8 cellular contexts compared by ENCODE assay signal in the genomic region with DNA sequence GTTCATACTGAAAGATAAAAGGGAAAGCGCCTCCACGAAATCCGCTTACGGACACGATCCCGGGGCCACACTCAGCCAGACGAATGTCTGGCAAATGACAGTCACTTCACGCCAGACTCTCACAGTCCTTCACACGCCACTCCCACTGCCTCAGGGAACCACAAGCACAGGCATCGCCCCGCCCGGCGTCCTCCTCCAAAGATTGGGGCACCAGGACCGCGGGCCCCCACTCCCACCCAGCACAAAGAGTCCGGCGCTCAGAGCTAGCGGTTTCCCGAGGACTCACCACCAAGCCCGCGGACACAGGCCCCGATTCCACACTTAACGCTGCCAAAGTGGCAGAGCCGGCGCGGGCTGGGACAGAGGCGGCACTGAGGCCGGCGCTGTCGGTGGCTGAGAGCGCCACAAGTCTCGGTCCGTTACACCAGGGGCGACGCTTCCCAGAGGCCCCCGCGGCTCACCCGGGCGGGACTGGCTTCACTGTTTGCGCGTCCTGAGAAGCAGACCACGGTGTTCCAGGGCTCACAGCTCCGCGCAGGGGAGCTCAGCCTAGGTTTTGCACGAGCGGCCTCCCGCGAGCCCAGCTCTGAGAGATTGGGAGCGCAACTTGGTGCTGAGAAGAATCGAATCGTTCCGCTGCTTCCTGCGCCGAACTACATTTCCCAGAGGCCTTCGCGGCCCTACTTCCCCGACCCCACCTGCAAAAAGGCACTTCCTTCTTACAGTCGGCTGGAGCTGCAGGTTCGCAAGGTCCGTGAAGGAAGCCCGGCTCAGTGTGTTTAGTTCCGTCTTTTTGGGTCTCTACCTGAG. TPM values are rescaled to one million over a fixed set of nuclear protein-coding genes. Genes with fewer than 3 reads are reported as not detected.
DNase-seq lines count a peak whose midpoint lies in the region; ATAC-seq, FAIRE-seq and TF ChIP-seq lines count a peak whose summit lies in the region.

ZNF569 (minus strand) TSS at position 647 of the 810 bp plus-strand sequence. CDS start 22,523 bp downstream, outside the sequence.

- H3K9me3 ChIP-seq in BE2C: 0 out of 2 replicates have a peak, but pooled peaks cover 3% of the 10 kb centered on the region

- H3K27me3 Mint-ChIP-seq in activated CD4-positive, alpha-beta memory T cell treated with anti-CD3 and anti-CD28 coated beads, Interleukin-2, amount 10 ng/mL, durations not matched to agents 7 days and 5 days: no peaks in the 10 kb centered on the region

- peaks cover 19% of the 10 kb centered on the region for H3K9me3 Mint-ChIP-seq in activated CD4-positive, alpha-beta memory T cell treated with anti-CD3 and anti-CD28 coated beads, Interleukin-2, amount 10 ng/mL, durations not matched to agents 7 days and 5 days

- CTCF ChIA-PET in activated CD4-positive, alpha-beta memory T cell treated with anti-CD3 and anti-CD28 coated beads, Interleukin-2, amount 10 ng/mL, durations not matched to agents 7 days and 5 days (lab: Charles Lee): interaction anchor here (1.1 to 2.4 kb wide), 2 partner anchors 96 to 389 kb away, joined by 4 to 9 read pairs; partner anchors contain the start of genes ZNF420 and ZNF527

- TF ChIP-seq POLR2A in lower leg skin (IDR thresholded peaks at IDR 0.05): no peak

- POLR2A ChIA-PET in activated CD4-positive, alpha-beta memory T cell treated with anti-CD3 and anti-CD28 coated beads, Interleukin-2, amount 10 ng/mL, durations not matched to agents 7 days and 5 days (lab: Charles Lee): interaction anchor here (0.6 to 3.0 kb wide), 15 partner anchors 8 to 937 kb away, joined by 3 to 21 read pairs (median 4); partner anchors contain the start of genes ZFP30, ZNF345, ZNF420 and ZNF527

- peak; percentile 46 for ATAC-seq in HG03457 (IDR thresholded peaks at IDR 0.05; ENCODE audit: unreplicated experiment)

- 0% methylated on average over 30 to 39 of the region's 62 CpGs for WGBS in lower leg skin, 2 donors

- H3K4me1 Mint-ChIP-seq in activated CD4-positive, alpha-beta memory T cell treated with anti-CD3 and anti-CD28 coated beads, Interleukin-2, amount 10 ng/mL, durations not matched to agents 7 days and 5 days: peaks cover 41% of the 10 kb centered on the region

- DNase-seq in BE2C (peak; percentile 86), GM19239 (ENCODE audit: insufficient read length, low spot score) (peak; percentile 60), NCI-H69 (lab: John Stamatoyannopoulos, UW) (peak; percentile 97), ecto neural progenitor cell (ENCODE audit: low spot score) (peak; percentile 90), lower leg skin (ENCODE audit: low spot score in 2 of 2) (peak; percentile 89 to 97)
- peak; percentile 91 for DNase-seq in activated CD4-positive, alpha-beta memory T cell treated with anti-CD3 and anti-CD28 coated beads, Interleukin-2, amount 10 ng/mL, durations not matched to agents 7 days and 5 days
- DNase-seq in stimulated activated CD4-positive, alpha-beta T cell treated with anti-CD3 and anti-CD28 coated beads, Interleukin-4, amount 100 ng/mL, for 4 hours: peak; percentile 76 to 88

- intact Hi-C loops in lower leg skin (cut with DNase I; ENCODE audit: low total_unique reads): no loop called here

- peak within 1 kb of the TSS; percentile 95 for H3K27ac Mint-ChIP-seq in activated CD4-positive, alpha-beta memory T cell treated with anti-CD3 and anti-CD28 coated beads, Interleukin-2, amount 10 ng/mL, durations not matched to agents 7 days and 5 days

- no peaks in the 10 kb centered on the region for H3K27me3 ChIP-seq in BE2C

- H3K4me3 ChIP-seq in BE2C (ENCODE audit: low read depth, low read length) (peak within 1 kb of the TSS; percentile 95), lower leg skin (ENCODE audit: low read depth, poor library complexity, severe bottlenecking) (peak within 1 kb of the TSS; percentile 69)

- peak within 1 kb of the TSS; percentile 97 for H3K4me3 Mint-ChIP-seq in activated CD4-positive, alpha-beta memory T cell treated with anti-CD3 and anti-CD28 coated beads, Interleukin-2, amount 10 ng/mL, durations not matched to agents 7 days and 5 days

- peak; percentile 97 for FAIRE-seq in GM19239 (lab: Jason Lieb, UNC)

- H3K4me1 ChIP-seq in BE2C: no peaks in the 10 kb centered on the region

- TF ChIP-seq CTCF in BE2C (IDR thresholded peaks at IDR 0.05; ENCODE audit: low read depth, low read length): no peak
- no peak for TF ChIP-seq CTCF in lower leg skin (IDR thresholded peaks at IDR 0.05)

- H3K36me3 ChIP-seq in BE2C: peaks cover 25% of the 10 kb centered on the region

- peaks cover 43% of the 10 kb centered on the region for H3K36me3 Mint-ChIP-seq in activated CD4-positive, alpha-beta memory T cell treated with anti-CD3 and anti-CD28 coated beads, Interleukin-2, amount 10 ng/mL, durations not matched to agents 7 days and 5 days (ENCODE audit: low read depth)

RNA-seq across cellular contexts. Expression of gene ZNF569, which starts in this region (rescaled TPM):
- polyA plus RNA-seq in BE2C (2012; ENCODE audit: insufficient read depth, insufficient read length, low read depth): 4.2 TPM
- total RNA-seq in activated CD4-positive, alpha-beta memory T cell treated with anti-CD3 and anti-CD28 coated beads, Interleukin-2, amount 10 ng/mL, durations not matched to agents 7 days and 5 days: 1 to 10 TPM; 6.4 to 7.6 TPM
- total RNA-seq in lower leg skin: 1 to 10 TPM; 1.5 to 5.3 (median 4.3) TPM

Comparison
In these comparisons a context has a peak if more than half of its experiments do, and no peak if none do; other contexts are left out.
1. Peak in every context shown above with its lines: DNase-seq, ATAC-seq and H3K4me3 ChIP-seq.